16 cellular contexts compared by ENCODE assay signal in genomic region chr7:41188163-41189130, GRCh38.
DNase-seq lines count a peak whose midpoint lies in the region; ATAC-seq, FAIRE-seq and TF ChIP-seq lines count a peak whose summit lies in the region.
"Had no signal": no experiment of that assay in that cellular context is flagged by ENCODE, and none has a peak within 500 bp of the region (broad histone marks: within the 10 kb centered on the region; RNA-seq: fewer than 3 reads in every experiment).

No MANE protein-coding gene starts in this region.

- H3K79me1 ChIP-seq in mesenchymal stem cell (replicated peaks; ENCODE audit: low read length, poor library complexity, severe bottlenecking) = no peaks in the 10 kb centered on the region

- peak overlapping the region in 1 of 2 experiments; percentile 36 for H3K14ac ChIP-seq in mesenchymal stem cell (ENCODE audit: low read length in 2 of 2)

- peaks cover 2% of the 10 kb centered on the region for H3K9me3 Mint-ChIP-seq in activated T-cell treated with anti-CD3 and anti-CD28 coated beads, Interleukin-2, amount 50 U/mL, for 24 hours
- peaks cover 15% of the 10 kb centered on the region for H3K9me3 Mint-ChIP-seq in stimulated activated effector memory CD8-positive, alpha-beta T cell treated with anti-CD3 and anti-CD28 coated beads, Interleukin-12 subunit alpha, Interleukin-12 subunit beta, amount 100 ng/mL, for 72 hours
- H3K9me3 Mint-ChIP-seq in activated CD4-positive, alpha-beta T cell treated with anti-CD3 and anti-CD28 coated beads, Interleukin-2, amount 10 ng/mL, durations not matched to agents 24 days and 14 days = no peaks in the 10 kb centered on the region
- H3K9me3 Mint-ChIP-seq: endodermal cell had no signal

- TF ChIP-seq CTCF in AG09309 (IDR thresholded peaks at IDR 0.05; ENCODE audit: control insufficient read depth, insufficient read depth, low read depth, low read length, missing control alignments) (no peak), bronchial epithelial cell (IDR thresholded peaks at IDR 0.05; ENCODE audit: insufficient read depth, low read length, severe bottlenecking) (no peak)

- no peaks in the 10 kb centered on the region for H3K27me3 Mint-ChIP-seq in activated T-cell treated with anti-CD3 and anti-CD28 coated beads, Interleukin-2, amount 50 U/mL, for 24 hours
- no peaks in the 10 kb centered on the region for H3K27me3 Mint-ChIP-seq in activated CD4-positive, alpha-beta T cell treated with anti-CD3 and anti-CD28 coated beads, Interleukin-2, amount 10 ng/mL, durations not matched to agents 24 days and 14 days
- H3K27me3 Mint-ChIP-seq: activated naive CD4-positive, alpha-beta T cell treated with anti-CD3 and anti-CD28 coated beads, Interleukin-2, amount 10 ng/mL, durations not matched to agents 7 days and 5 days had no signal

- H2BK15ac ChIP-seq in mesenchymal stem cell (ENCODE audit: low read depth, poor library complexity, severe bottlenecking) = no peak overlapping the region

- H3K9me3 ChIP-seq in mesenchymal stem cell (ENCODE audit: control insufficient read depth, low read length) (no peaks in the 10 kb centered on the region), right cardiac atrium (ENCODE audit: control insufficient read depth, low read length) (no peaks in the 10 kb centered on the region)
- H3K9me3 ChIP-seq: transverse colon had no signal

- no peak overlapping the region for H3K27ac Mint-ChIP-seq in activated T-cell treated with anti-CD3 and anti-CD28 coated beads, Interleukin-2, amount 50 U/mL, for 24 hours
- no peak overlapping the region for H3K27ac Mint-ChIP-seq in stimulated activated effector memory CD8-positive, alpha-beta T cell treated with anti-CD3 and anti-CD28 coated beads, Interleukin-12 subunit alpha, Interleukin-12 subunit beta, amount 100 ng/mL, for 72 hours
- no peak overlapping the region for H3K27ac Mint-ChIP-seq in activated CD4-positive, alpha-beta T cell treated with anti-CD3 and anti-CD28 coated beads, Interleukin-2, amount 10 ng/mL, durations not matched to agents 24 days and 14 days
- H3K27ac Mint-ChIP-seq: activated naive CD4-positive, alpha-beta T cell treated with anti-CD3 and anti-CD28 coated beads, Interleukin-2, amount 10 ng/mL, durations not matched to agents 7 days and 5 days; endodermal cell had no signal

- H3K4me1 ChIP-seq in mesenchymal stem cell (ENCODE audit: control insufficient read depth, insufficient read depth, low read depth, low read length) (peaks cover 6% of the 10 kb centered on the region), right cardiac atrium (ENCODE audit: control insufficient read depth, insufficient read depth, low read length) (no peaks in the 10 kb centered on the region)
- H3K4me1 ChIP-seq: parathyroid adenoma, transverse colon had no signal

- peak overlapping the region; percentile 86 for H4K8ac ChIP-seq in mesenchymal stem cell (ENCODE audit: low read length)

- H2BK5ac ChIP-seq in mesenchymal stem cell (ENCODE audit: low read depth, low read length, poor library complexity, severe bottlenecking) = no peak overlapping the region

- no peak overlapping the region for H2BK120ac ChIP-seq in mesenchymal stem cell (ENCODE audit: low read depth, low read length)

- no peak overlapping the region for H3K4ac ChIP-seq in mesenchymal stem cell (ENCODE audit: low read depth in 1 of 2, low read length in 2 of 2)

- H4K91ac ChIP-seq in mesenchymal stem cell (ENCODE audit: low read length) = no peak overlapping the region

- peak overlapping the region; percentile 72 to 84 for H3K18ac ChIP-seq in mesenchymal stem cell (ENCODE audit: low read depth in 1 of 2, low read length in 2 of 2)

- no peaks in the 10 kb centered on the region for H3K27me3 ChIP-seq in bronchial epithelial cell (ENCODE audit: control insufficient read depth, insufficient read depth, low read length)
- H3K27me3 ChIP-seq in mesenchymal stem cell (ENCODE audit: control insufficient read depth in 1 of 2, insufficient read depth in 1 of 2, low read length in 2 of 2) = no peaks in the 10 kb centered on the region
- H3K27me3 ChIP-seq in right cardiac atrium (ENCODE audit: control insufficient read depth, insufficient read depth) = no peaks in the 10 kb centered on the region
- H3K27me3 ChIP-seq: transverse colon had no signal

- H3K4me1 Mint-ChIP-seq in activated T-cell treated with anti-CD3 and anti-CD28 coated beads, Interleukin-2, amount 50 U/mL, for 24 hours (ENCODE audit: low read depth) = no peaks in the 10 kb centered on the region
- H3K4me1 Mint-ChIP-seq in stimulated activated effector memory CD8-positive, alpha-beta T cell treated with anti-CD3 and anti-CD28 coated beads, Interleukin-12 subunit alpha, Interleukin-12 subunit beta, amount 100 ng/mL, for 72 hours = no peaks in the 10 kb centered on the region
- no peaks in the 10 kb centered on the region for H3K4me1 Mint-ChIP-seq in activated CD4-positive, alpha-beta T cell treated with anti-CD3 and anti-CD28 coated beads, Interleukin-2, amount 10 ng/mL, durations not matched to agents 24 days and 14 days
- H3K4me1 Mint-ChIP-seq: activated naive CD4-positive, alpha-beta T cell treated with anti-CD3 and anti-CD28 coated beads, Interleukin-2, amount 10 ng/mL, durations not matched to agents 7 days and 5 days had no signal

- peak overlapping the region; percentile 33 for H3K9ac ChIP-seq in mesenchymal stem cell (ENCODE audit: low read length)
- H3K9ac ChIP-seq: parathyroid adenoma had no signal

- peak; percentile 81 for DNase-seq in AG09309 (ENCODE audit: low read depth)
- DNase-seq in Kasumi-1 (lab: John Stamatoyannopoulos, UW) = peak; percentile 6 to 23
- peak; percentile 92 for DNase-seq in bronchial epithelial cell (ENCODE audit: low read depth)
- peak; percentile 54 for DNase-seq in mesenchymal stem cell
- DNase-seq in activated T-cell treated with anti-CD3 and anti-CD28 coated beads, Interleukin-2, amount 50 U/mL, for 24 hours = no peak
- no peak for DNase-seq in right cardiac atrium
- no peak for DNase-seq in stimulated activated effector memory CD8-positive, alpha-beta T cell treated with anti-CD3 and anti-CD28 coated beads, Interleukin-12 subunit alpha, Interleukin-12 subunit beta, amount 100 ng/mL, for 72 hours (ENCODE audit: low spot score in 2 of 2)
- DNase-seq in activated CD4-positive, alpha-beta T cell treated with anti-CD3 and anti-CD28 coated beads, Interleukin-2, amount 10 ng/mL, durations not matched to agents 24 days and 14 days = no peak
- DNase-seq: activated CD4-positive, alpha-beta T cell treated with anti-CD3 and anti-CD28 coated beads for 48 hours; activated naive CD4-positive, alpha-beta T cell treated with anti-CD3 and anti-CD28 coated beads, Interleukin-2, amount 10 ng/mL, durations not matched to agents 7 days and 5 days; endodermal cell; NCI-H2107; SHP77; transverse colon had no signal

- H2AK5ac ChIP-seq in mesenchymal stem cell (ENCODE audit: low read length, severe bottlenecking) = no peak overlapping the region

- no peak overlapping the region for H3K23ac ChIP-seq in mesenchymal stem cell (ENCODE audit: low read length in 2 of 2)

- H3K36me3 Mint-ChIP-seq in activated T-cell treated with anti-CD3 and anti-CD28 coated beads, Interleukin-2, amount 50 U/mL, for 24 hours (ENCODE audit: low read depth) = no peaks in the 10 kb centered on the region
- H3K36me3 Mint-ChIP-seq in stimulated activated effector memory CD8-positive, alpha-beta T cell treated with anti-CD3 and anti-CD28 coated beads, Interleukin-12 subunit alpha, Interleukin-12 subunit beta, amount 100 ng/mL, for 72 hours = no peaks in the 10 kb centered on the region
- no peaks in the 10 kb centered on the region for H3K36me3 Mint-ChIP-seq in activated CD4-positive, alpha-beta T cell treated with anti-CD3 and anti-CD28 coated beads, Interleukin-2, amount 10 ng/mL, durations not matched to agents 24 days and 14 days (ENCODE audit: low read depth)
- H3K36me3 Mint-ChIP-seq: activated naive CD4-positive, alpha-beta T cell treated with anti-CD3 and anti-CD28 coated beads, Interleukin-2, amount 10 ng/mL, durations not matched to agents 7 days and 5 days had no signal

- H2BK12ac ChIP-seq in mesenchymal stem cell (ENCODE audit: low read length in 2 of 2) = peak overlapping the region; percentile 4 to 97

- FAIRE-seq in bronchial epithelial cell (lab: Jason Lieb, UNC) = no peak
- FAIRE-seq: islet of Langerhans had no signal

- no peak overlapping the region for H2AFZ ChIP-seq in mesenchymal stem cell (ENCODE audit: low read depth, low read length)
- H2AFZ ChIP-seq: parathyroid adenoma had no signal

- H3K4me3 ChIP-seq in AG09309 (ENCODE audit: control insufficient read depth, low read depth, low read length) = no peak overlapping the region
- no peak overlapping the region for H3K4me3 ChIP-seq in bronchial epithelial cell (ENCODE audit: low read depth, low read length)
- no peak overlapping the region for H3K4me3 ChIP-seq in mesenchymal stem cell (ENCODE audit: insufficient read depth in 1 of 2, low read depth in 1 of 2, low read length in 2 of 2)
- H3K4me3 ChIP-seq in right cardiac atrium (ENCODE audit: low read length) = no peak overlapping the region
- H3K4me3 ChIP-seq: transverse colon had no signal

- intact Hi-C loops in right cardiac atrium (cut with DNase I) = no loop called here
- intact Hi-C loops in activated CD4-positive, alpha-beta T cell treated with anti-CD3 and anti-CD28 coated beads, Interleukin-2, amount 10 ng/mL, durations not matched to agents 24 days and 14 days (cut with micrococcal nuclease) = no loop called here

- H3K27ac ChIP-seq in mesenchymal stem cell (ENCODE audit: low read length, poor library complexity, severe bottlenecking) = peak overlapping the region; percentile 82
- H3K27ac ChIP-seq in right cardiac atrium (ENCODE audit: low read length) = no peak overlapping the region
- H3K27ac ChIP-seq: parathyroid adenoma, transverse colon had no signal

- WGBS in mesenchymal stem cell = 58% methylated on average over 6 of the region's 8 CpGs
- WGBS in right cardiac atrium = 66% methylated on average over 8 of the region's 8 CpGs

- H3K4me3 Mint-ChIP-seq in activated T-cell treated with anti-CD3 and anti-CD28 coated beads, Interleukin-2, amount 50 U/mL, for 24 hours = no peak overlapping the region
- no peak overlapping the region for H3K4me3 Mint-ChIP-seq in stimulated activated effector memory CD8-positive, alpha-beta T cell treated with anti-CD3 and anti-CD28 coated beads, Interleukin-12 subunit alpha, Interleukin-12 subunit beta, amount 100 ng/mL, for 72 hours
- no peak overlapping the region for H3K4me3 Mint-ChIP-seq in activated CD4-positive, alpha-beta T cell treated with anti-CD3 and anti-CD28 coated beads, Interleukin-2, amount 10 ng/mL, durations not matched to agents 24 days and 14 days
- H3K4me3 Mint-ChIP-seq: activated naive CD4-positive, alpha-beta T cell treated with anti-CD3 and anti-CD28 coated beads, Interleukin-2, amount 10 ng/mL, durations not matched to agents 7 days and 5 days; endodermal cell had no signal

- H3K4me2 ChIP-seq in mesenchymal stem cell (ENCODE audit: low read length, poor library complexity, severe bottlenecking) = no peak overlapping the region

- no peak for ATAC-seq in right cardiac atrium
- no peak for ATAC-seq in stimulated activated effector memory CD8-positive, alpha-beta T cell treated with anti-CD3 and anti-CD28 coated beads, Interleukin-12 subunit alpha, Interleukin-12 subunit beta, amount 100 ng/mL, for 72 hours

- no peaks in the 10 kb centered on the region for H3K36me3 ChIP-seq in bronchial epithelial cell (ENCODE audit: control insufficient read depth, insufficient read depth, low read length)
- H3K36me3 ChIP-seq in mesenchymal stem cell (ENCODE audit: control insufficient read depth in 1 of 2, insufficient read depth in 2 of 2, low read depth in 1 of 2, low read length in 2 of 2) = no peaks in the 10 kb centered on the region
- H3K36me3 ChIP-seq: transverse colon had no signal

Comparison
In these comparisons a context has a peak if more than half of its experiments do, and no peak if none do; other contexts are left out.
1. DNase-seq: peak in AG09309 (single experiment), Kasumi-1 (2 of 2), bronchial epithelial cell (single experiment) and mesenchymal stem cell (single experiment); none in activated T-cell treated with anti-CD3 and anti-CD28 coated beads, Interleukin-2, amount 50 U/mL, for 24 hours (single experiment), right cardiac atrium (0 of 3), stimulated activated effector memory CD8-positive, alpha-beta T cell treated with anti-CD3 and anti-CD28 coated beads, Interleukin-12 subunit alpha, Interleukin-12 subunit beta, amount 100 ng/mL, for 72 hours (0 of 2) and activated CD4-positive, alpha-beta T cell treated with anti-CD3 and anti-CD28 coated beads, Interleukin-2, amount 10 ng/mL, durations not matched to agents 24 days and 14 days (single experiment).